Comparison of ENCODE assay signal across 1 cellular context in the genomic region with DNA sequence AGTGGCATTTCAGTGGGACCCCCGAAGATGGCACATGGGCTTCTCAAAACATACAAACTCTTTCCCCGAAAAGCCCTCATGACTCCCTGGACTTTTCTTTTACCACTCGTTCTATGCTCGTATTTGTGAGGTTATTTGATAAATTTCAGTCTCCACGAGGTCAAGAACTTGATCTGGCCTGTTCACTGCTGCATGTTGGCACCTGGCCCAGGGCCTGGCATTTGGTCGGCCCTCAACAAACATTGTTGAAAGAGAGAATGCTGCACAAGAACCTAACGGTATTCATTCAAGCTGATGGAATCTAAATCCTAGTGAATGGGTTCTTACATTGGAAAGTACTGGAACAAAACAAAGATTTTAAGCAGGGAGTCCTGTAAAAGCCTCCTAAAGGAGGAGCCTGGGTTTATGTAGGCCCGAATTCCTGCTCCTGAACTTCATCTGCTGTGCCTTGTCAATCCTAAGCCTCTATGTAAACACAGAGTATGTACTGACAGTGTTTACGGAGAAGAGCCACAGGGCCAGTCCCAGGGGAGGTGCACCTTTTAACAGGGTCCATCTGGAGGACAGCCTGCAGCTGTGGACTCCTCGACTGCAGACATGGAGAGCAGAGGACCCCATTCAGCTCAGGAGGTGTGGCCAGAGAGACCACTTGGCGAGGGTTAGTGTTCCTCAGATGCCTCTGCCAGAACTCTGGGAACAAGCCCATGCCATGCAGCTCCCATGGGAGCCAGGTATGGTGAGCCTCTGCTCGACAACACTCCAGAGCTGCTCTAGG.
TF ChIP-seq lines count a peak whose summit lies in the region.

No MANE protein-coding gene starts in this region.

TF ChIP-seq in HepG2, 621 proteins besides CTCF, POLR2A, EP300 and RAD21 (continued from another document and continues in another):
- no peak for TF ChIP-seq POGK (CRISPR knock-in tag; conservative IDR thresholded peaks at IDR 0.05)
- TF ChIP-seq DR1 (CRISPR knock-in tag; IDR thresholded peaks at IDR 0.05), result no peak
- TF ChIP-seq ATF7 (IDR thresholded peaks at IDR 0.05), result no peak
- no peak for TF ChIP-seq ATF7 (CRISPR knock-in tag; IDR thresholded peaks at IDR 0.05)
- TF ChIP-seq, protein P1, sequence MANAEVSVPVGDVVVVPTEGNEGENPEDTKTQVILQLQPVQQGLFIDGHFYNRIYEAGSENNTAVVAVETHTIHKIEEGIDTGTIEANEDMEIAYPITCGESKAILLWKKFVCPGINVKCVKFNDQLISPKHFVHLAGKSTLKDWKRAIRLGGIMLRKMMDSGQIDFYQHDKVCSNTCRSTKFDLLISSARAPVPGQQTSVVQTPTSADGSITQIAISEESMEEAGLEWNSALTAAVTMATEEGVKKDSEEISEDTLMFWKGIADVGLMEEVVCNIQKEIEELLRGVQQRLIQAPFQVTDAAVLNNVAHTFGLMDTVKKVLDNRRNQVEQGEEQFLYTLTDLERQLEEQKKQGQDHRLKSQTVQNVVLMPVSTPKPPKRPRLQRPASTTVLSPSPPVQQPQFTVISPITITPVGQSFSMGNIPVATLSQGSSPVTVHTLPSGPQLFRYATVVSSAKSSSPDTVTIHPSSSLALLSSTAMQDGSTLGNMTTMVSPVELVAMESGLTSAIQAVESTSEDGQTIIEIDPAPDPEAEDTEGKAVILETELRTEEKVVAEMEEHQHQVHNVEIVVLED (CRISPR knock-in tag; IDR thresholded peaks at IDR 0.05; ENCODE audit: borderline replicate concordance), result no peak
- TF ChIP-seq STAT6 (CRISPR knock-in tag; IDR thresholded peaks at IDR 0.05; ENCODE audit: borderline replicate concordance), result 0 out of 2 replicates have a peak, but pooled peaks have one; percentile 49
- 0 out of 2 replicates have a peak, but pooled peaks have one; percentile 65 for TF ChIP-seq HNRNPL (IDR thresholded peaks at IDR 0.05; ENCODE audit: low read depth, low read length)
- no peak for TF ChIP-seq ZNF549 (CRISPR knock-in tag; IDR thresholded peaks at IDR 0.05)
- 0 out of 2 replicates have a peak, but pooled peaks have one; percentile 41 for TF ChIP-seq CBFB (CRISPR knock-in tag; IDR thresholded peaks at IDR 0.05)
- TF ChIP-seq ZBTB34 (CRISPR knock-in tag; IDR thresholded peaks at IDR 0.05), result no peak
- no peak for TF ChIP-seq KAT7 (CRISPR knock-in tag; IDR thresholded peaks at IDR 0.05; ENCODE audit: borderline replicate concordance)
- no peak; the same call in 1 of the 2 replicates for TF ChIP-seq SP140L (CRISPR knock-in tag; IDR thresholded peaks at IDR 0.05; ENCODE audit: borderline replicate concordance)
- TF ChIP-seq NR3C1 (CRISPR knock-in tag; IDR thresholded peaks at IDR 0.05), result no peak
- TF ChIP-seq PAXIP1 (CRISPR knock-in tag; conservative IDR thresholded peaks at IDR 0.05), result peak; percentile 90
- TF ChIP-seq ZNF775 (CRISPR knock-in tag; IDR thresholded peaks at IDR 0.05; ENCODE audit: borderline replicate concordance), result no peak
- no peak for TF ChIP-seq ZNF569 (CRISPR knock-in tag; IDR thresholded peaks at IDR 0.05; ENCODE audit: borderline replicate concordance)
- no peak for TF ChIP-seq NFYC (CRISPR knock-in tag; IDR thresholded peaks at IDR 0.05)
- TF ChIP-seq RXRA (CRISPR knock-in tag; IDR thresholded peaks at IDR 0.05), result peak; percentile 56
- TF ChIP-seq, protein P2, sequence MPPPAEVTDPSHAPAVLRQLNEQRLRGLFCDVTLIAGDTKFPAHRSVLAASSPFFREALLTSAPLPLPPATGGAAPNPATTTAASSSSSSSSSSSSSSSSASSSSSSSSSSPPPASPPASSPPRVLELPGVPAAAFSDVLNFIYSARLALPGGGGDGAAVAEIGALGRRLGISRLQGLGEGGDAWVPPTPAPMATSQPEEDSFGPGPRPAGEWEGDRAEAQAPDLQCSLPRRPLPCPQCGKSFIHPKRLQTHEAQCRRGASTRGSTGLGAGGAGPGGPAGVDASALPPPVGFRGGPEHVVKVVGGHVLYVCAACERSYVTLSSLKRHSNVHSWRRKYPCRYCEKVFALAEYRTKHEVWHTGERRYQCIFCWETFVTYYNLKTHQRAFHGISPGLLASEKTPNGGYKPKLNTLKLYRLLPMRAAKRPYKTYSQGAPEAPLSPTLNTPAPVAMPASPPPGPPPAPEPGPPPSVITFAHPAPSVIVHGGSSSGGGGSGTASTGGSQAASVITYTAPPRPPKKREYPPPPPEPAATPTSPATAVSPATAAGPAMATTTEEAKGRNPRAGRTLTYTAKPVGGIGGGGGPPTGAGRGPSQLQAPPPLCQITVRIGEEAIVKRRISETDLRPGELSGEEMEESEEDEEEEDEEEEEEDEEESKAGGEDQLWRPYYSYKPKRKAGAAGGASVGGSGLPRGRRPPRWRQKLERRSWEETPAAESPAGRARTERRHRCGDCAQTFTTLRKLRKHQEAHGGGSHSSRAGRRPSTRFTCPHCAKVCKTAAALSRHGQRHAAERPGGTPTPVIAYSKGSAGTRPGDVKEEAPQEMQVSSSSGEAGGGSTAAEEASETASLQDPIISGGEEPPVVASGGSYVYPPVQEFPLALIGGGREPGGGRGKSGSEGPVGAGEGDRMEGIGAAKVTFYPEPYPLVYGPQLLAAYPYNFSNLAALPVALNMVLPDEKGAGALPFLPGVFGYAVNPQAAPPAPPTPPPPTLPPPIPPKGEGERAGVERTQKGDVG (CRISPR knock-in tag; IDR thresholded peaks at IDR 0.05; ENCODE audit: borderline replicate concordance), result no peak
- TF ChIP-seq ZNF639 (CRISPR knock-in tag; conservative IDR thresholded peaks at IDR 0.05), result no peak
- peak; percentile 69; the same call in 1 of the 2 replicates for TF ChIP-seq ZNF121 (CRISPR knock-in tag; IDR thresholded peaks at IDR 0.05)
- no peak for TF ChIP-seq IRX3 (CRISPR knock-in tag; IDR thresholded peaks at IDR 0.05; ENCODE audit: borderline replicate concordance, low read depth)
- TF ChIP-seq KDM1A (CRISPR knock-in tag; IDR thresholded peaks at IDR 0.05), result no peak; the same call in 1 of the 2 replicates
- no peak for TF ChIP-seq ZNF546 (CRISPR knock-in tag; conservative IDR thresholded peaks at IDR 0.05)
- no peak for TF ChIP-seq SMAD9 (CRISPR knock-in tag; IDR thresholded peaks at IDR 0.05)
- TF ChIP-seq ZNF672 (CRISPR knock-in tag; IDR thresholded peaks at IDR 0.05), result no peak
- TF ChIP-seq ZSCAN25 (CRISPR knock-in tag; IDR thresholded peaks at IDR 0.05), result 0 out of 2 replicates have a peak, but pooled peaks have one; percentile 26
- TF ChIP-seq KAT2B (IDR thresholded peaks at IDR 0.05; ENCODE audit: borderline replicate concordance, low read depth, low read length), result no peak
- TF ChIP-seq MAFG (CRISPR knock-in tag; IDR thresholded peaks at IDR 0.05), result no peak
- TF ChIP-seq ATAD3A (CRISPR knock-in tag; IDR thresholded peaks at IDR 0.05), result no peak
- 0 out of 2 replicates have a peak, but pooled peaks have one; percentile 30 for TF ChIP-seq YEATS4 (CRISPR knock-in tag; IDR thresholded peaks at IDR 0.05; ENCODE audit: borderline replicate concordance)
- TF ChIP-seq DRAP1 (CRISPR knock-in tag; IDR thresholded peaks at IDR 0.05), result peak; percentile 47; the same call in 1 of the 2 replicates
- TF ChIP-seq DNMT3B (CRISPR knock-in tag; conservative IDR thresholded peaks at IDR 0.05), result no peak
- TF ChIP-seq, protein P3, sequence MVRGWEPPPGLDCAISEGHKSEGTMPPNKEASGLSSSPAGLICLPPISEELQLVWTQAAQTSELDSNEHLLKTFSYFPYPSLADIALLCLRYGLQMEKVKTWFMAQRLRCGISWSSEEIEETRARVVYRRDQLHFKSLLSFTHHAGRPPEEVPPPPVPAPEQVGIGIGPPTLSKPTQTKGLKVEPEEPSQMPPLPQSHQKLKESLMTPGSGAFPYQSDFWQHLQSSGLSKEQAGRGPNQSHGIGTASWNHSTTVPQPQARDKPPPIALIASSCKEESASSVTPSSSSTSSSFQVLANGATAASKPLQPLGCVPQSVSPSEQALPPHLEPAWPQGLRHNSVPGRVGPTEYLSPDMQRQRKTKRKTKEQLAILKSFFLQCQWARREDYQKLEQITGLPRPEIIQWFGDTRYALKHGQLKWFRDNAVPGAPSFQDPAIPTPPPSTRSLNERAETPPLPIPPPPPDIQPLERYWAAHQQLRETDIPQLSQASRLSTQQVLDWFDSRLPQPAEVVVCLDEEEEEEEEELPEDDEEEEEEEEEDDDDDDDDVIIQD (CRISPR knock-in tag; IDR thresholded peaks at IDR 0.05; ENCODE audit: low read depth), result no peak
- peak; percentile 53; the same call in 1 of the 2 replicates for TF ChIP-seq REPIN1 (CRISPR knock-in tag; IDR thresholded peaks at IDR 0.05; ENCODE audit: borderline replicate concordance, low read depth)
- TF ChIP-seq ZNF138 (CRISPR knock-in tag; IDR thresholded peaks at IDR 0.05; ENCODE audit: low read depth), result no peak
- no peak for TF ChIP-seq ZKSCAN5 (CRISPR knock-in tag; IDR thresholded peaks at IDR 0.05)
- TF ChIP-seq GPN1 (CRISPR knock-in tag; IDR thresholded peaks at IDR 0.05; ENCODE audit: borderline replicate concordance), result no peak
- TF ChIP-seq ZNF253 (CRISPR knock-in tag; IDR thresholded peaks at IDR 0.05; ENCODE audit: borderline replicate concordance), result no peak
